In the genomic region with DNA sequence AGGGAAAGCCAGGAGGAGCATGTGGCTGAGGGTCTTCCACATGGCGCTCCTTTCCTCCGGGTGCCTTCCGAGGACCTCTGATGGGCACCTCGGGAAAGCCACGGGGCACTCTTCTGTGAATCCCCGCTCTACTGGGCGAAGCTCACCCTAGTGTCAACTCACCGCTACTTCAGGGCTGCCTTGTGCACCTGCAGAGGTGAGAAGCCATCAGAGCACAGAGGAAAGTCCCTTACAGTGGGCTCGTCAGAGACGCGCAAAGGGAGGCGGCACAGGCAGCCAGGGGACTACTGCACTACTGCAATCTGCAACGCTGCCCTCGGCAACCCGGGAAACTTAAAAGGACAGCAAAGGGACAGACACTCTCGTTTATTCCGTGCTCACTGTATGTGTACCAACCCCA, we compare ENCODE assay signal across 8 cellular contexts. TPM values are rescaled to one million over a fixed set of nuclear protein-coding genes. Genes with fewer than 3 reads are reported as not detected.
DNase-seq lines count a peak whose midpoint lies in the region; ATAC-seq and TF ChIP-seq lines count a peak whose summit lies in the region.
"Not testable (repeated sequence)": the region's sequence is repeated elsewhere in the genome, so short reads cannot be mapped to it uniquely, and the experiment has no call there.

No MANE protein-coding gene starts in this region.

- DNase-seq in mucosa of descending colon, result not testable (repeated sequence)

- H3K4me3 ChIP-seq in mucosa of descending colon, result not testable (repeated sequence)

- intact Hi-C loops in mucosa of descending colon (cut with DNase I, micrococcal nuclease), result not testable (repeated sequence)

- not testable (repeated sequence) for H3K36me3 ChIP-seq in mucosa of descending colon (ENCODE audit: low read depth)

- not testable (repeated sequence) for H3K4me1 ChIP-seq in mucosa of descending colon (ENCODE audit: low read depth)

- H3K9me3 ChIP-seq in mucosa of descending colon, result not testable (repeated sequence)

- ATAC-seq in GM18498 (IDR thresholded peaks at IDR 0.05; ENCODE audit: unreplicated experiment) (peak; percentile 34), GM19025 (IDR thresholded peaks at IDR 0.05; ENCODE audit: low read depth, unreplicated experiment) (peak; percentile 18), GM21390 (IDR thresholded peaks at IDR 0.05; ENCODE audit: unreplicated experiment) (peak; percentile 22), HG02610 (IDR thresholded peaks at IDR 0.05; ENCODE audit: unreplicated experiment) (peak; percentile 29), HG03039 (IDR thresholded peaks at IDR 0.05; ENCODE audit: unreplicated experiment) (peak; percentile 21), HG03432 (IDR thresholded peaks at IDR 0.05; ENCODE audit: unreplicated experiment) (peak; percentile 17), mucosa of descending colon (peak; percentile 20)
- peak; percentile 39 to 42 for ATAC-seq in activated CD4-positive, CD25-positive, alpha-beta regulatory T cell treated with anti-CD3 and anti-CD28 coated beads, Interleukin-2, amount 50 U/mL, for 24 hours

- not testable (repeated sequence) for TF ChIP-seq CTCF in mucosa of descending colon (IDR thresholded peaks at IDR 0.05)

RNA-seq across cellular contexts. Expression of gene TCAF2, which starts 1.4 kb away (rescaled TPM):
- 1 to 10 TPM; 1.3 to 4.1 (median 1.6) TPM for total RNA-seq in mucosa of descending colon

RNA-seq across cellular contexts. Expression of gene CTAGE15, which starts 50.5 kb away (rescaled TPM):
- total RNA-seq in mucosa of descending colon, result 1 to 10 TPM in 1 of 3 donors, under 1 TPM in 1, not detected in 1; 0.76 to 1.2 TPM
